In genomic region chr19:49499030-49499670, GRCh38 we compare ENCODE assay signal across 1 cellular context.
TF ChIP-seq lines count a peak whose summit lies in the region.

No MANE protein-coding gene starts in this region.

TF ChIP-seq in GM12878, 131 proteins besides CTCF, POLR2A, EP300 and RAD21:
- TF ChIP-seq TCF12 (IDR thresholded peaks at IDR 0.05; ENCODE audit: low read depth, low read length) (no peak), CHD2 (IDR thresholded peaks at IDR 0.05; ENCODE audit: borderline replicate concordance, low read depth, low read length) (no peak), TCF3 (IDR thresholded peaks at IDR 0.05; ENCODE audit: borderline replicate concordance, insufficient read depth, low read depth, low read length) (no peak), PAX5 (IDR thresholded peaks at IDR 0.05; ENCODE audit: borderline replicate concordance, low read depth, low read length) (no peak), ZNF207 (IDR thresholded peaks at IDR 0.05; ENCODE audit: borderline replicate concordance) (no peak), ZNF217 (IDR thresholded peaks at IDR 0.05) (no peak), NRF1 (conservative IDR thresholded peaks at IDR 0.05; ENCODE audit: low read depth, low read length) (no peak), RELA (IDR thresholded peaks at IDR 0.05; ENCODE audit: borderline replicate concordance, partially characterized antibody) (no peak), NR2F1 (conservative IDR thresholded peaks at IDR 0.05) (no peak)
